In the genomic region with DNA sequence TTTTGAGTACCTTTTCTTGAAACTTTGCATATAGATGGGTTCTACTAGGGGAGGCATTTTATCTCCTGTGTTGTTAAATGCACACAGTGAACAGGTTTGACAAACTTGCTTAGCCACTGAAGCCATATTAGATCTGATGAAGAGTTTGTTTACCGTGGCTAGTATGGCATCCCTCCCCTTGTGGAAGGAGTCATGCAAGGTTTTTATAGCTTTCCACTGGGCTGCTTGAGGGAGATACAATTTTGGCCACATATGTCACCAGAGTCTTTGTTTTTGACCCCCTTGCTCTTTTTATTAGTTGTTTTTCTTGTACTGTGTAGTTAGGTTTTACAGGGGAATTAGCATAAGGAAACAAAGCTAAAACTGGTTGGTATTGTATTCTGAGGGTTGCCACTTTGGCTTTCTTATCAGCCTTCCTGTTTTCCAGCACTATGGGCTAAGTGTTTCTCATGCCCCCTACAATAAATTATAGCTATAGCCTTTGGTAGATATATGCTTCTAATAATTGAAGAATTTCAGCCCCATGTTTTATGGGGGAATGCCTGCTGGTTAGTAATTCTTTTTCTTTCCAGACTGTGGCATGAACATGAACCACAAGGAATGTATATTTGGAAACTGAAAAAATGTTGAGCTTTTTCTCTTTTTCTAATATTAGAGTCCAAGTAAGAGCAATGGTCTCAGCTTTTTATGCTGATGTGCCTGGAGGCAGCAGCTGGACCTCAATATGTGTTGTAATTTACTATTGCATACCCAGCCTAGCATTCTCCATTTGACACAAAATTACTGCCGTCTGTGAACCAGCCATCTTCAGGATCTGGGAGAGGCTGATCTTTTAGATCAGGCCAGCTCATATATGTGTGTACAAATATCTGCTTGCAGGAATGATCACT, we compare ENCODE assay signal across 27 cellular contexts. TPM values are rescaled to one million over a fixed set of nuclear protein-coding genes. Genes with fewer than 3 reads are reported as not detected.
DNase-seq lines count a peak whose midpoint lies in the region; ATAC-seq and TF ChIP-seq lines count a peak whose summit lies in the region.
"Had no signal": no experiment of that assay in that cellular context is flagged by ENCODE, and none has a peak within 500 bp of the region (broad histone marks: within the 10 kb centered on the region; RNA-seq: fewer than 3 reads in every experiment).

No MANE protein-coding gene starts in this region.

- no peaks in the 10 kb centered on the region for H4K20me1 ChIP-seq in hepatocyte (ENCODE audit: insufficient read depth, poor library complexity, severe bottlenecking)

- no peak overlapping the region for H3K4me3 ChIP-seq in hepatocyte
- H3K4me3 ChIP-seq: left ventricle myocardium inferior had no signal

- H3K27me3 ChIP-seq in hepatocyte, result no peaks in the 10 kb centered on the region

- TF ChIP-seq CTCF in hepatocyte (IDR thresholded peaks at IDR 0.05; ENCODE audit: poor library complexity), result no peak

- H3K27ac ChIP-seq in hepatocyte, result no peak overlapping the region
- H3K27ac ChIP-seq: epithelial cell of prostate, left ventricle myocardium inferior, RWPE1 had no signal

- H3K36me3 ChIP-seq in hepatocyte (replicated peaks; ENCODE audit: insufficient read depth, low read depth), result no peaks in the 10 kb centered on the region
- H3K36me3 ChIP-seq: left ventricle myocardium inferior had no signal

- H2AFZ ChIP-seq in hepatocyte, result no peak overlapping the region

- DNase-seq in EH (ENCODE audit: low read depth), result peak; percentile 89
- peak; percentile 22 for DNase-seq in M059J (ENCODE audit: low read depth)
- DNase-seq in epidermal melanocyte (ENCODE audit: insufficient read length, low spot score), result peak; percentile 20
- peak; percentile 30 for DNase-seq in stromal cell of bone marrow (ENCODE audit: low read depth)
- DNase-seq in activated T-cell treated with anti-CD3 and anti-CD28 coated beads, Interleukin-2, amount 50 U/mL, for 48 hours, result no peak
- DNase-seq in hepatocyte (ENCODE audit: low spot score), result no peak
- DNase-seq: activated CD4-positive, alpha-beta T cell treated with anti-CD3 and anti-CD28 coated beads, Interleukin-2, amount 10 ng/mL, durations not matched to agents 24 days and 14 days; activated CD8-positive, alpha-beta memory T cell treated with anti-CD3 and anti-CD28 coated beads, Interleukin-2, amount 10 ng/mL, durations not matched to agents 7 days and 5 days; activated naive CD4-positive, alpha-beta T cell treated with anti-CD3 and anti-CD28 coated beads, Interleukin-2, amount 50 U/mL, for 16 hours; anterior cingulate cortex; CD4-positive, alpha-beta T cell; H7; hippocampal formation; Karpas-422; left ventricle myocardium inferior; natural killer cell; NCI-H1092 treated with DMSO at 0.1 percent for 48 hours; NCI-H1930; NCI-H2227 treated with DMSO at 0.1 percent for 48 hours; NCI-H774; retina had no signal

- H3K4me1 ChIP-seq in hepatocyte (ENCODE audit: insufficient read depth), result peaks cover 5% of the 10 kb centered on the region
- H3K4me1 ChIP-seq: left ventricle myocardium inferior had no signal

- H3K79me2 ChIP-seq in hepatocyte, result no peaks in the 10 kb centered on the region

- no peak overlapping the region for H3K4me2 ChIP-seq in hepatocyte

- WGBS in hepatocyte (ENCODE audit: low lambda C conversion rate, missing lambda C conversion rate), result 82% methylated on average over 2 of the region's 2 CpGs

- ATAC-seq in GM21367 (IDR thresholded peaks at IDR 0.05; ENCODE audit: unreplicated experiment), result no peak
- ATAC-seq: activated CD8-positive, alpha-beta memory T cell treated with anti-CD3 and anti-CD28 coated beads, Interleukin-2, amount 10 ng/mL, durations not matched to agents 7 days and 5 days; natural killer cell; SK-N-SH treated with all-trans-retinoic acid at 6 μM for 48 hours; stimulated activated effector memory CD8-positive, alpha-beta T cell treated with anti-CD3 and anti-CD28 coated beads, Interleukin-12 subunit alpha, Interleukin-12 subunit beta, amount 100 ng/mL, for 72 hours had no signal

- no peaks in the 10 kb centered on the region for H3K9me2 ChIP-seq in hepatocyte (replicated peaks; ENCODE audit: insufficient read depth)

- H3K9me3 ChIP-seq in hepatocyte (ENCODE audit: low read depth), result no peaks in the 10 kb centered on the region

RNA-seq across cellular contexts. Expression of gene STEAP2, which starts 18.4 kb away (rescaled TPM):
- 3.8 and 6.2 TPM in 2 replicates for total RNA-seq in M059J (2014; rRNA removed; shearing (Covaris generic))
- total RNA-seq in hepatocyte, result 8.3 and 9.3 TPM in 2 replicates
- polyA plus RNA-seq in hepatocyte, result 2.4 and 3.4 TPM in 2 replicates
- total RNA-seq: activated CD4-positive, alpha-beta T cell treated with anti-CD3 and anti-CD28 coated beads, Interleukin-2, amount 10 ng/mL, durations not matched to agents 24 days and 14 days; activated CD8-positive, alpha-beta memory T cell treated with anti-CD3 and anti-CD28 coated beads, Interleukin-2, amount 10 ng/mL, durations not matched to agents 7 days and 5 days; CD4-positive, alpha-beta T cell had no signal

RNA-seq across cellular contexts. Expression of gene STEAP1, which starts 38.9 kb away (rescaled TPM):
- 17.3 and 30.8 TPM in 2 replicates for total RNA-seq in M059J (2014; rRNA removed; shearing (Covaris generic))
- total RNA-seq in hepatocyte, result 13.6 and 16.7 TPM in 2 replicates
- 8.5 and 15.5 TPM in 2 replicates for polyA plus RNA-seq in hepatocyte
- total RNA-seq: CD4-positive, alpha-beta T cell; natural killer cell; T-helper 2 cell treated with Interferon-gamma antibody and Interleukin-4, amounts not matched to agents 100 ng/mL and 5 ng/mL, for 36 hours had no signal

RNA-seq across cellular contexts. Expression of gene CFAP69, which starts 51.9 kb away (rescaled TPM):
- 1.6 and 3.2 TPM in 2 replicates for total RNA-seq in M059J (2014; rRNA removed; shearing (Covaris generic))
- total RNA-seq in hepatocyte, result 4.3 and 7.3 TPM in 2 replicates
- polyA plus RNA-seq in hepatocyte, result 1.6 and 1.7 TPM in 2 replicates
- total RNA-seq: activated CD4-positive, alpha-beta T cell treated with anti-CD3 and anti-CD28 coated beads, Interleukin-2, amount 10 ng/mL, durations not matched to agents 24 days and 14 days; CD4-positive, alpha-beta T cell; T-helper 2 cell treated with Interferon-gamma antibody and Interleukin-4, amounts not matched to agents 100 ng/mL and 5 ng/mL, for 36 hours had no signal

Comparison
In these comparisons a context has a peak if more than half of its experiments do, and no peak if none do; other contexts are left out.
1. DNase-seq: peak in EH (single experiment), M059J (single experiment), epidermal melanocyte (single experiment) and stromal cell of bone marrow (single experiment); none in activated T-cell treated with anti-CD3 and anti-CD28 coated beads, Interleukin-2, amount 50 U/mL, for 48 hours (0 of 2) and hepatocyte (single experiment).